Comparison of ENCODE assay signal across 14 cellular contexts in the genomic region with DNA sequence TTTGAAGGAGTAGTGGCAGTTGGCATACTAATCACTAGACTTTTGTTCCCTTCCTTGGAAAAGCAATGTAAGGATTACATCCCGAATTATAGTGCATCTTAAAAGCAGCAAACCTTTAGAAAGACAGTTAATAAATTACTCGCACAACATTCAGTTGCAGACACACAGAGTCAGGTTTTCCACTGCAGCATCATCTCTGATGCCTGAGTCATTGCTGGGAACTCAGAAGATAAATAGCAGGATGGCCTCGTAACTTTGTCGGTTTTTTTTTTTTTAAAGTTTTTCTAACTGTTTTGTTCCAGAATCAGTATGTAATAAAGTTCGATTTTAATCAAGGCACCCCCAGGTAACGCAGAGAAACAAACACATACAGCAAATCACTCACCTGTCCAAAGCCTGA. TPM values are rescaled to one million over a fixed set of nuclear protein-coding genes. Genes with fewer than 3 reads are reported as not detected.
DNase-seq lines count a peak whose midpoint lies in the region; ATAC-seq and TF ChIP-seq lines count a peak whose summit lies in the region.
"Had no signal": no experiment of that assay in that cellular context is flagged by ENCODE, and none has a peak within 500 bp of the region (broad histone marks: within the 10 kb centered on the region; RNA-seq: fewer than 3 reads in every experiment).

No MANE protein-coding gene starts in this region.

- H3K36me3 Mint-ChIP-seq in activated naive CD4-positive, alpha-beta T cell treated with anti-CD3 and anti-CD28 coated beads, Interleukin-2, amount 50 U/mL, for 72 hours, result peaks cover 45 to 47% of the 10 kb centered on the region in 2 donors

- H3K27ac ChIP-seq in vagina, result no peak overlapping the region
- H3K27ac ChIP-seq: body of pancreas had no signal

- intact Hi-C loops in vagina (cut with DNase I), result no loop called here

- DNase-seq in AG08396 (ENCODE audit: low spot score) (peak; percentile 41), ELR (ENCODE audit: low read depth) (peak; percentile 59), kidney tubule cell (ENCODE audit: low spot score) (peak; percentile 69), vagina (ENCODE audit: extremely low spot score in 2 of 2) (no peak)
- no peak for DNase-seq in activated naive CD4-positive, alpha-beta T cell treated with anti-CD3 and anti-CD28 coated beads, Interleukin-2, amount 50 U/mL, for 72 hours (ENCODE audit: low spot score in 2 of 2)
- DNase-seq: body of pancreas; GDM1; NCI-H69; stimulated activated naive CD4-positive, alpha-beta T cell treated with Interleukin-2 at 50 U/mL for 16 hours; T-helper 9 cell had no signal

- H3K27me3 ChIP-seq in vagina, result no peaks in the 10 kb centered on the region
- H3K27me3 ChIP-seq: body of pancreas had no signal

- H3K4me3 ChIP-seq in vagina, result no peak overlapping the region
- H3K4me3 ChIP-seq: body of pancreas had no signal

- H3K36me3 ChIP-seq in vagina, result no peaks in the 10 kb centered on the region

- TF ChIP-seq POLR2A in vagina (IDR thresholded peaks at IDR 0.05), result no peak

- H3K9me3 Mint-ChIP-seq in activated naive CD4-positive, alpha-beta T cell treated with anti-CD3 and anti-CD28 coated beads, Interleukin-2, amount 50 U/mL, for 72 hours, result peaks cover 0 to 7% of the 10 kb centered on the region in 2 donors
- H3K9me3 Mint-ChIP-seq: IgD-negative memory B cell had no signal

- H3K27ac Mint-ChIP-seq in activated naive CD4-positive, alpha-beta T cell treated with anti-CD3 and anti-CD28 coated beads, Interleukin-2, amount 50 U/mL, for 72 hours, result peak overlapping the region; percentile 47 to 59

- TF ChIP-seq CTCF in vagina (IDR thresholded peaks at IDR 0.05), result no peak

- peak; percentile 58 to 70 for ATAC-seq in activated naive CD4-positive, alpha-beta T cell treated with anti-CD3 and anti-CD28 coated beads, Interleukin-2, amount 50 U/mL, for 72 hours
- no peak for ATAC-seq in GM19455 (IDR thresholded peaks at IDR 0.05; ENCODE audit: unreplicated experiment)
- no peak for ATAC-seq in HG02938 (IDR thresholded peaks at IDR 0.05; ENCODE audit: unreplicated experiment)
- ATAC-seq: body of pancreas had no signal

- no peaks in the 10 kb centered on the region for H3K9me3 ChIP-seq in vagina
- H3K9me3 ChIP-seq: body of pancreas had no signal

- no peaks in the 10 kb centered on the region for H3K4me1 ChIP-seq in vagina
- H3K4me1 ChIP-seq: body of pancreas had no signal

RNA-seq across cellular contexts. Expression of a gene that starts 34.3 kb away (rescaled TPM):
- not detected for total RNA-seq in activated naive CD4-positive, alpha-beta T cell treated with anti-CD3 and anti-CD28 coated beads, Interleukin-2, amount 50 U/mL, for 72 hours
- not detected for total RNA-seq in vagina
- total RNA-seq: body of pancreas, RPMI7951 had no signal

Comparison
In these comparisons a context has a peak if more than half of its experiments do, and no peak if none do; other contexts are left out.
1. DNase-seq: peak in AG08396 (single experiment), ELR (single experiment) and kidney tubule cell (single experiment); none in activated naive CD4-positive, alpha-beta T cell treated with anti-CD3 and anti-CD28 coated beads, Interleukin-2, amount 50 U/mL, for 72 hours (0 of 2) and vagina (0 of 2).
2. ATAC-seq: peak in activated naive CD4-positive, alpha-beta T cell treated with anti-CD3 and anti-CD28 coated beads, Interleukin-2, amount 50 U/mL, for 72 hours (2 of 2); none in GM19455 (single experiment) and HG02938 (single experiment).